In the genomic region with DNA sequence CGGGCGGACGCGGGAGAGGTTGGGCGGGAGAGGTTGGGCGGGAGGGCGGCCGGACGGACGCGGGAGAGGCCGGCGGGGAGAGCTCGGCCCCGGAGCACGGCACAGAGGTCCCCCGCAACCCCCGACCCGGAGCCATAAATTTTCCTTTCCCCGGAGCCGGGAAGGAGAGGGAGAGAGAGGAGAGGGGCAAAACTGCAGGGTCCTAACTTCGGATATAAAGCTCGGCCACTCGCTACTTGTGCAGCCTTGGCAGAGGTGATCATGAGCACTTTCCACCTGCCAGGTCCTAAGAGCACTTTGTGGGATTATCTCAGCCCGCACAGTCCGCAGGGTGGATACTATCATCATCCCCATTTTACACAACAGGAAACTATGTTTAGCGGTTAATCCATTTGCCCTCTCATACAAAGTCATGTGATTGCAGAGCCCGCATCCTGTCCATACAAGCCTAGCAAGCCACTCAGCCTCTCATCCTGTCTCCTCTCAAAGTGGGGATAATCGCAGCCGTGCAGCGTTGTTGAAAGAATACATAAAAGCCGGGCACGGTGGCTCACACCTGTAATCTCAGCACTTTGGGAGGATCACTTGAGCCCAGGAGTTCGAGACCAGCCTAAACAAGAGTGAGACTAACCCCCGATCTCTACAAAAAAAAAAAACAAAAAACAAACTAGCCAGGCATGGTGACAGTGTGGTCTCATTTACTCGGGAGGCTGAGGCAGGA, we compare ENCODE assay signal across 8 cellular contexts. TPM values are rescaled to one million over a fixed set of nuclear protein-coding genes. Genes with fewer than 3 reads are reported as not detected.
DNase-seq lines count a peak whose midpoint lies in the region; ATAC-seq lines count a peak whose summit lies in the region.

No MANE protein-coding gene starts in this region.

- DNase-seq in CMK (ENCODE audit: low read depth) (peak; percentile 49), KG1 (lab: John Stamatoyannopoulos, UW) (peak; percentile 60), SJSA1 (ENCODE audit: low read depth in 1 of 2, low spot score in 2 of 2) (peak; percentile 67 to 75), amniotic epithelial cell (ENCODE audit: low read depth) (peak; percentile 23)

- H3K9me3 ChIP-seq in SJSA1 (replicated peaks) = no peaks in the 10 kb centered on the region

- H3K27ac ChIP-seq in SJSA1 (peak overlapping the region; percentile 74), skin epidermis (peak overlapping the region; percentile 20 to 95 (median 88))

- ATAC-seq in HG03432 (IDR thresholded peaks at IDR 0.05; ENCODE audit: unreplicated experiment) (no peak), HG02870 (IDR thresholded peaks at IDR 0.05; ENCODE audit: unreplicated experiment) (no peak)

- peaks cover 20% of the 10 kb centered on the region for H3K4me1 ChIP-seq in SJSA1 (replicated peaks)

- H3K4me3 ChIP-seq in SJSA1 (peak overlapping the region; percentile 39), iPS-11a (ENCODE audit: low read depth, low read length) (peak overlapping the region; percentile 61), skin epidermis (peak overlapping the region; percentile 44 to 68 (median 56))

- no peaks in the 10 kb centered on the region for H3K27me3 ChIP-seq in SJSA1 (replicated peaks)

- peaks cover 12% of the 10 kb centered on the region for H3K36me3 ChIP-seq in SJSA1

RNA-seq across cellular contexts. Expression of a gene that starts 0.8 kb away (rescaled TPM):
- total RNA-seq in SJSA1 (2014; rRNA removed; shearing (Covaris generic)) = 51.8 and 74.1 TPM in 2 replicates

RNA-seq across cellular contexts. Expression of a gene that starts 8.9 kb away (rescaled TPM):
- total RNA-seq in SJSA1 (2014; rRNA removed; shearing (Covaris generic)) = 126 and 144 TPM in 2 replicates
